ENCODE assay signal across 8 cellular contexts in genomic region chr11:117225553-117226170, GRCh38.
"Had no signal": no experiment of that assay in that cellular context is flagged by ENCODE, and none has a peak within 500 bp of the region (broad histone marks: within the 10 kb centered on the region; RNA-seq: fewer than 3 reads in every experiment).

No MANE protein-coding gene starts in this region.

- H3K27me3 Mint-ChIP-seq: activated naive CD8-positive, alpha-beta T cell treated with anti-CD3 and anti-CD28 coated beads for 36 hours; naive thymus-derived CD8-positive, alpha-beta T cell had no signal

- H3K27ac ChIP-seq: neutrophil, parathyroid adenoma had no signal

- H3K9me3 ChIP-seq: neutrophil, tibial nerve, uterus had no signal

- H3K4me3 ChIP-seq: tibial nerve, uterus had no signal

- H3K36me3 ChIP-seq: uterus had no signal

- DNase-seq: activated CD4-positive, CD25-positive, alpha-beta regulatory T cell; activated naive CD8-positive, alpha-beta T cell treated with anti-CD3 and anti-CD28 coated beads for 36 hours had no signal

- H3K4me3 Mint-ChIP-seq: activated naive CD8-positive, alpha-beta T cell treated with anti-CD3 and anti-CD28 coated beads for 36 hours; activated T-cell treated with anti-CD3 and anti-CD28 coated beads, Interleukin-2, amount 50 U/mL, for 72 hours had no signal

- H3K9me3 Mint-ChIP-seq: activated naive CD8-positive, alpha-beta T cell treated with anti-CD3 and anti-CD28 coated beads for 36 hours; activated T-cell treated with anti-CD3 and anti-CD28 coated beads, Interleukin-2, amount 50 U/mL, for 72 hours; naive thymus-derived CD8-positive, alpha-beta T cell had no signal

- H3K27me3 ChIP-seq: neutrophil, tibial nerve, uterus had no signal
